ENCODE assay signal across 9 cellular contexts in genomic region chr3:32469151-32469874, GRCh38. TPM values are rescaled to one million over a fixed set of nuclear protein-coding genes. Genes with fewer than 3 reads are reported as not detected.
A peak's percentile ranks its signal among the peaks of the same experiment; 100 is the strongest.
DNase-seq lines count a peak whose midpoint lies in the region; ATAC-seq lines count a peak whose summit lies in the region.
"Had no signal": no experiment of that assay in that cellular context is flagged by ENCODE, and none has a peak within 500 bp of the region (broad histone marks: within the 10 kb centered on the region; RNA-seq: fewer than 3 reads in every experiment).

No MANE protein-coding gene starts in this region.

- peak overlapping the region in 2 of 8 donors; percentile 10 to 11 for H3K4me3 Mint-ChIP-seq in CD4-positive, alpha-beta memory T cell

- H3K4me1 ChIP-seq in CD4-positive, alpha-beta memory T cell (ENCODE audit: insufficient read depth, low read length), result peaks cover 28% of the 10 kb centered on the region

- POLR2A ChIA-PET in CD4-positive, alpha-beta memory T cell (lab: Charles Lee; ENCODE audit: partially characterized antibody), result interaction anchor here (1.2 to 3.3 kb wide), 11 partner anchors 14 to 165 kb away, joined by 3 to 10 read pairs (median 5); partner anchors contain the start of gene CMTM7

- intact Hi-C loops in CD4-positive, alpha-beta memory T cell (cut with micrococcal nuclease), result no loop called here

- no peak overlapping the region for H3K4me3 ChIP-seq in CD4-positive, alpha-beta memory T cell (ENCODE audit: low read length in 2 of 2)
- no peak overlapping the region for H3K4me3 ChIP-seq in MG63

- peaks cover 23 to 70% (median 50%) of the 10 kb centered on the region in 4 donors for H3K4me1 Mint-ChIP-seq in CD4-positive, alpha-beta memory T cell

- H3K27ac Mint-ChIP-seq in CD4-positive, alpha-beta memory T cell, result peak overlapping the region; percentile 56 to 90 (median 80)

- H3K27ac ChIP-seq in CD4-positive, alpha-beta memory T cell (ENCODE audit: low read depth, low read length), result no peak overlapping the region
- peak overlapping the region; percentile 62 for H3K27ac ChIP-seq in epithelial cell of prostate

- CTCF ChIA-PET in CD4-positive, alpha-beta memory T cell (lab: Charles Lee; ENCODE audit: partially characterized antibody), result interaction anchor here (0.5 to 11.9 kb wide), 23 partner anchors 9 to 511 kb away, joined by 3 to 221 read pairs (median 11); partner anchors contain the start of genes CMTM6 and CMTM7

- no peaks in the 10 kb centered on the region for H3K27me3 Mint-ChIP-seq in CD4-positive, alpha-beta memory T cell

- ATAC-seq in GM21390 (IDR thresholded peaks at IDR 0.05; ENCODE audit: unreplicated experiment) (peak; percentile 48), HG03520 (IDR thresholded peaks at IDR 0.05; ENCODE audit: unreplicated experiment) (peak; percentile 28)

- H3K36me3 ChIP-seq in CD4-positive, alpha-beta memory T cell (ENCODE audit: insufficient read depth, low read length), result peaks cover 4% of the 10 kb centered on the region
- H3K36me3 ChIP-seq in MG63, result no peaks in the 10 kb centered on the region

- H3K9me3 ChIP-seq in CD4-positive, alpha-beta memory T cell (ENCODE audit: control insufficient read depth in 1 of 2, low read length in 2 of 2), result no peaks in the 10 kb centered on the region
- no peaks in the 10 kb centered on the region for H3K9me3 ChIP-seq in MG63

- no peak for DNase-seq in CD4-positive, alpha-beta memory T cell
- DNase-seq in epithelial cell of prostate (ENCODE audit: low read depth, low spot score) (no peak), AML-193 (lab: John Stamatoyannopoulos, UW) (no peak), MG63 (no peak), medulla oblongata (ENCODE audit: extremely low spot score) (no peak), CD1c-positive myeloid dendritic cell (ENCODE audit: extremely low spot score) (no peak)
- DNase-seq: immature natural killer cell had no signal

- no peaks in the 10 kb centered on the region for H3K9me3 Mint-ChIP-seq in CD4-positive, alpha-beta memory T cell
- H3K9me3 Mint-ChIP-seq: immature natural killer cell had no signal

- no peaks in the 10 kb centered on the region for H3K27me3 ChIP-seq in CD4-positive, alpha-beta memory T cell (ENCODE audit: insufficient read depth, low read length)
- H3K27me3 ChIP-seq in MG63, result no peaks in the 10 kb centered on the region

- H3K36me3 Mint-ChIP-seq in CD4-positive, alpha-beta memory T cell, result peaks cover 15 to 28% of the 10 kb centered on the region in 2 donors

RNA-seq across cellular contexts. Expression of gene CMTM6, which starts 33.3 kb away (rescaled TPM):
- 10 to 100 TPM; 30.3 to 34.8 TPM for total RNA-seq in CD4-positive, alpha-beta memory T cell
- 100 to 1,000 TPM in 1 of 2 donors, 10 to 100 TPM in 1; 89.7 to 230 TPM for polyA plus RNA-seq in CD4-positive, alpha-beta memory T cell
- 30.5 and 39.3 TPM in 2 replicates for total RNA-seq in MG63 (2014; rRNA removed; shearing (Covaris generic); ENCODE audit: low replicate concordance)
